In the genomic region with DNA sequence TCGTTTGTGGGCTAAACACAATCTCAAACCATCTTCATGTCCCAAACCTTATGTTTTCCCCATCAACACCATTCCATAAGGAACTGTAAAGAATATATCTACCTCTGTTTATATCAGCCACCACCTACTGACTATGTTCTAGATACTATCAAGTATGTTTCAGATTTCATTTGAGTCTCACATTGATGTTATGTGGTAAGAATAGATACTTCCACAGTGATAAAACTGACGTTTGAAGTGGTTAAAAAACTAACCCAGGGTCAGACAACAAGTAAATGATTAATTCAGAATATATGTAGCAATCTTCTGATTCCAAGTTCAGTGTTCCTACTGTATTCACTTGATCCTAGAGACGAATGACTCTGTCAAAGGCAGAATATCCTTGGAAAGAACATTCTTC, we compare ENCODE assay signal across 23 cellular contexts.
DNase-seq lines count a peak whose midpoint lies in the region; ATAC-seq and TF ChIP-seq lines count a peak whose summit lies in the region.
"Had no signal": no experiment of that assay in that cellular context is flagged by ENCODE, and none has a peak within 500 bp of the region (broad histone marks: within the 10 kb centered on the region; RNA-seq: fewer than 3 reads in every experiment).

No MANE protein-coding gene starts in this region.

- no peak overlapping the region for H2AFZ ChIP-seq in KMS-11 (ENCODE audit: low read depth)
- H2AFZ ChIP-seq: GM23248, PC-9 had no signal

- H3K4me3 ChIP-seq in KMS-11 (IDR thresholded peaks at IDR 0.05; ENCODE audit: insufficient read depth, low read depth, low read length) (no peak overlapping the region), right lobe of liver (no peak overlapping the region), colonic mucosa (no peak overlapping the region)
- H3K4me3 ChIP-seq: GM23248, heart left ventricle, pancreas, PC-9, sigmoid colon had no signal

- H3K9ac ChIP-seq in KMS-11 (no peak overlapping the region), colonic mucosa (ENCODE audit: low read depth in 2 of 2, low read length in 2 of 2) (no peak overlapping the region)
- H3K9ac ChIP-seq: GM23248 had no signal

- H4K20me1 ChIP-seq in KMS-11 (ENCODE audit: insufficient read depth): no peaks in the 10 kb centered on the region

- ATAC-seq in GM18870 (IDR thresholded peaks at IDR 0.05; ENCODE audit: unreplicated experiment) (peak; percentile 65), GM21619 (IDR thresholded peaks at IDR 0.05; ENCODE audit: unreplicated experiment) (peak; percentile 44), right lobe of liver (peak; percentile 56 to 86 (median 66)), GM19324 (IDR thresholded peaks at IDR 0.05; ENCODE audit: low FRiP score, unreplicated experiment) (no peak)
- ATAC-seq: heart left ventricle; naive thymus-derived CD4-positive, alpha-beta T cell; pancreas had no signal

- peak; percentile 31 for TF ChIP-seq POLR2A in right lobe of liver (IDR thresholded peaks at IDR 0.05)

- H3K27ac ChIP-seq in KMS-11 (no peak overlapping the region), right lobe of liver (peak overlapping the region; percentile 71 to 82 (median 81)), colonic mucosa (no peak overlapping the region)
- H3K27ac ChIP-seq: GM23248, heart left ventricle, pancreas, PC-9, sigmoid colon had no signal

- H3K4me1 ChIP-seq in KMS-11 (ENCODE audit: low read depth, poor library complexity, severe bottlenecking): peaks cover 90% of the 10 kb centered on the region
- peaks cover 4 to 55% (median 24%) of the 10 kb centered on the region in 4 donors for H3K4me1 ChIP-seq in right lobe of liver
- no peaks in the 10 kb centered on the region for H3K4me1 ChIP-seq in colonic mucosa

- WGBS in right lobe of liver (ENCODE audit: insufficient coverage, low coverage, low lambda C conversion rate, missing lambda C conversion rate): 30% methylated on average over 3 of the region's 3 CpGs

- H3K36me3 ChIP-seq in KMS-11 (ENCODE audit: insufficient read depth): no peaks in the 10 kb centered on the region
- no peaks in the 10 kb centered on the region for H3K36me3 ChIP-seq in right lobe of liver
- no peaks in the 10 kb centered on the region for H3K36me3 ChIP-seq in colonic mucosa
- H3K36me3 ChIP-seq: heart left ventricle, pancreas, sigmoid colon had no signal

- intact Hi-C loops in right lobe of liver (cut with DNase I): no loop called here
- intact Hi-C loops in colonic mucosa (cut with DNase I): no loop called here

- H3K79me2 ChIP-seq in KMS-11 (ENCODE audit: insufficient read depth, low read depth): no peaks in the 10 kb centered on the region

- no peak for DNase-seq in right lobe of liver
- DNase-seq in activated gamma-delta T cell (lab: John Stamatoyannopoulos, UW): no peak
- no peak for DNase-seq in colonic mucosa
- DNase-seq: activated CD4-positive, CD25-positive, alpha-beta regulatory T cell treated with anti-CD3 and anti-CD28 coated beads, Interleukin-2, amount 50 U/mL, for 72 hours; activated gamma-delta T cell treated with Interleukin-2 at 50 U/mL for 16 hours; anterior cingulate cortex; CD8-positive, alpha-beta memory T cell; cerebellar nuclear complex; DMS79 treated with DMSO at 0.1 percent for 48 hours; effector CD8-positive, alpha-beta T cell; GM23248; heart left ventricle; immature natural killer cell; naive thymus-derived CD4-positive, alpha-beta T cell; NCI-H1092 treated with DMSO at 0.1 percent for 48 hours; pancreas; PC-9; sigmoid colon; T-helper 9 cell had no signal

- H3K4me2 ChIP-seq in KMS-11: peak overlapping the region; percentile 26; the same call in 1 of the 2 replicates
- H3K4me2 ChIP-seq: PC-9 had no signal

- TF ChIP-seq CTCF in KMS-11 (conservative IDR thresholded peaks at IDR 0.05; ENCODE audit: low read depth, low read length): no peak
- no peak for TF ChIP-seq CTCF in right lobe of liver (IDR thresholded peaks at IDR 0.05)
- TF ChIP-seq CTCF in colonic mucosa (IDR thresholded peaks at IDR 0.05): no peak

- H3K9me3 ChIP-seq in right lobe of liver: no peaks in the 10 kb centered on the region
- H3K9me3 ChIP-seq in colonic mucosa: no peaks in the 10 kb centered on the region
- H3K9me3 ChIP-seq: heart left ventricle, pancreas, sigmoid colon had no signal

- H3K27me3 ChIP-seq in KMS-11 (ENCODE audit: insufficient read depth, low read depth): no peaks in the 10 kb centered on the region
- H3K27me3 ChIP-seq in right lobe of liver: no peaks in the 10 kb centered on the region
- H3K27me3 ChIP-seq in colonic mucosa: no peaks in the 10 kb centered on the region
- H3K27me3 ChIP-seq: heart left ventricle, pancreas, sigmoid colon had no signal

Comparison
In these comparisons a context has a peak if more than half of its experiments do, and no peak if none do; other contexts are left out.
1. H3K27ac ChIP-seq: peak in right lobe of liver (3 of 3); none in KMS-11 (single experiment) and colonic mucosa (single experiment).